In the genomic region with DNA sequence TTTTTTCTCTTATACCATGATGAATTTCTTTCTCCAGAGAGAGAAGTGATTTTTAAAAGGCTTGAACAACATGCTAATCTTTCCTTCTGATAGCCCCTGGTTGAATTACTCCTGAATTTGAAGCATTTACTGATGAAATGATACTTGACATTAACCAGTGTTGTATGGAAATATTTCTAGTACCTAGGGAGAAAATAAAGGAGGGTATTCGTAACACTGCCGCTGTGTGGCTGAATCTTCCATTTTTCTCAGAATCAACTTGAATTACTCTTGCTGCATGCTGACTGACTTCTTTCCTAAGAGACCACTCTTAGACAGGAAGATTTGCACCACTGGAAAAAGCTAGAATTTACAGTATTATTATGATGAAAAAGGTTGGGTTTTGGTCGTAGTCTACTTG, we compare ENCODE assay signal across 25 cellular contexts.
"Had no signal": no experiment of that assay in that cellular context is flagged by ENCODE, and none has a peak within 500 bp of the region (broad histone marks: within the 10 kb centered on the region; RNA-seq: fewer than 3 reads in every experiment).

No MANE protein-coding gene starts in this region.

- H3K9me3 ChIP-seq: esophagus squamous epithelium, lower lobe of right lung, right lobe of liver, suprapubic skin, transverse colon, upper lobe of right lung, uterus had no signal

- H3K27me3 Mint-ChIP-seq: effector memory CD8-positive, alpha-beta T cell; progenitor cell of endocrine pancreas; stimulated activated naive CD8-positive, alpha-beta T cell treated with anti-CD3 and anti-CD28 coated beads, Interleukin-15, amount 100 ng/mL, for 72 hours had no signal

- H3K79me2 ChIP-seq: parathyroid adenoma had no signal

- H3K27ac ChIP-seq: esophagus squamous epithelium, lower lobe of right lung, neural progenitor cell, parathyroid adenoma, right lobe of liver, suprapubic skin, transverse colon, upper lobe of right lung, uterus had no signal

- H3K27ac Mint-ChIP-seq: effector memory CD8-positive, alpha-beta T cell; immature natural killer cell; natural killer cell; neural progenitor cell; progenitor cell of endocrine pancreas; stimulated activated naive CD8-positive, alpha-beta T cell treated with anti-CD3 and anti-CD28 coated beads, Interleukin-15, amount 100 ng/mL, for 72 hours had no signal

- H3K9ac ChIP-seq: neural progenitor cell, parathyroid adenoma had no signal

- H3K4me3 ChIP-seq: esophagus squamous epithelium, lower lobe of right lung, neural progenitor cell, right lobe of liver, smooth muscle cell, suprapubic skin, transverse colon, upper lobe of right lung, uterus had no signal

- H3K4me2 ChIP-seq: neural progenitor cell, smooth muscle cell had no signal

- H2AFZ ChIP-seq: neural progenitor cell, parathyroid adenoma had no signal

- H3K4me3 Mint-ChIP-seq: effector memory CD8-positive, alpha-beta T cell; immature natural killer cell; natural killer cell; neural progenitor cell; stimulated activated naive CD8-positive, alpha-beta T cell treated with anti-CD3 and anti-CD28 coated beads, Interleukin-15, amount 100 ng/mL, for 72 hours had no signal

- H3K4me1 Mint-ChIP-seq: immature natural killer cell; natural killer cell; stimulated activated naive CD8-positive, alpha-beta T cell treated with anti-CD3 and anti-CD28 coated beads, Interleukin-15, amount 100 ng/mL, for 72 hours had no signal

- ATAC-seq: effector memory CD8-positive, alpha-beta T cell; left ventricle myocardium superior; lower lobe of right lung; natural killer cell; right lobe of liver; stimulated activated naive CD8-positive, alpha-beta T cell treated with anti-CD3 and anti-CD28 coated beads, Interleukin-15, amount 100 ng/mL, for 72 hours; upper lobe of right lung had no signal

- H3K27me3 ChIP-seq: esophagus squamous epithelium, neural progenitor cell, right lobe of liver, transverse colon, upper lobe of right lung, uterus had no signal

- H3K4me1 ChIP-seq: esophagus squamous epithelium, lower lobe of right lung, parathyroid adenoma, suprapubic skin, transverse colon, upper lobe of right lung, uterus had no signal

- H3K36me3 ChIP-seq: esophagus squamous epithelium, lower lobe of right lung, neural progenitor cell, right lobe of liver, suprapubic skin, transverse colon, upper lobe of right lung, uterus had no signal

- H3K36me3 Mint-ChIP-seq: immature natural killer cell, neural progenitor cell had no signal

- DNase-seq: cortex of kidney; effector memory CD8-positive, alpha-beta T cell; erythroblast; esophagus squamous epithelium; hypothalamus; immature natural killer cell; islet precursor cell; left ventricle myocardium superior; lower lobe of right lung; natural killer cell; right lobe of liver; stimulated activated CD4-positive, alpha-beta T cell treated with anti-CD3 and anti-CD28 coated beads, Interleukin-12 subunit alpha, Interleukin-12 subunit beta, amount 100 ng/mL, for 4 hours; stimulated activated CD4-positive, alpha-beta T cell treated with anti-CD3 and anti-CD28 coated beads, Interleukin-1b, Interleukin-23, amount 100 ng/mL, for 48 hours; stimulated activated CD4-positive, alpha-beta T cell treated with anti-CD3 and anti-CD28 coated beads, Interleukin-4, amount 100 ng/mL, for 1 hour; stimulated activated CD8-positive, alpha-beta memory T cell treated with anti-CD3 and anti-CD28 coated beads, Interleukin-4, amount 100 ng/mL, for 48 hours; stimulated activated naive CD4-positive, alpha-beta T cell; stimulated activated naive CD8-positive, alpha-beta T cell treated with anti-CD3 and anti-CD28 coated beads, Interleukin-15, amount 100 ng/mL, for 72 hours; transverse colon; upper lobe of right lung; uterus had no signal

- H3K9me3 Mint-ChIP-seq: neural progenitor cell had no signal
